In the genomic region with DNA sequence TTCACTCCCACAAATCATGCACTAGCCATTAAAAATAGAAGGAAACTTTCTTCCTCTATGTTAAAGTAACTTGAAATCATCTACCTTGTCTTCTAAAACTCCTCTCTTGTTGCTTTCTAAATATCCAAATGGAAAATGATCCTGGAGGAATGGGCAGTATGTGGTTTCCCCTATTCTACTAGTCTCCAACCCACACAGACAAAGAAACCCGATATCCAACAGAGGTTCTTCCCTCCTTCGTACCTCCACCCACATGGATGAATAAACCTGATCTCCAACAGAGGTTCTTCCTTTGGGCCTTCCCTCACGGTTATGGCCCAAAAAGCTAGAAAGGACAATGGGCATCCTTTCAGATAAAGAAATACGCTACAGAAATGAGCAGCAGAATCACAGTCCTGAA, we compare ENCODE assay signal across 1 cellular context.
TF ChIP-seq lines count a peak whose summit lies in the region.

No MANE protein-coding gene starts in this region.

TF ChIP-seq in WTC11, 78 proteins besides CTCF, POLR2A, EP300 and RAD21 (continued from another document):
- TF ChIP-seq, protein P1, sequence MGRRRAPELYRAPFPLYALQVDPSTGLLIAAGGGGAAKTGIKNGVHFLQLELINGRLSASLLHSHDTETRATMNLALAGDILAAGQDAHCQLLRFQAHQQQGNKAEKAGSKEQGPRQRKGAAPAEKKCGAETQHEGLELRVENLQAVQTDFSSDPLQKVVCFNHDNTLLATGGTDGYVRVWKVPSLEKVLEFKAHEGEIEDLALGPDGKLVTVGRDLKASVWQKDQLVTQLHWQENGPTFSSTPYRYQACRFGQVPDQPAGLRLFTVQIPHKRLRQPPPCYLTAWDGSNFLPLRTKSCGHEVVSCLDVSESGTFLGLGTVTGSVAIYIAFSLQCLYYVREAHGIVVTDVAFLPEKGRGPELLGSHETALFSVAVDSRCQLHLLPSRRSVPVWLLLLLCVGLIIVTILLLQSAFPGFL (CRISPR knock-in tag; IDR thresholded peaks at IDR 0.05; ENCODE audit: borderline replicate concordance): no peak
- no peak for TF ChIP-seq RELA (CRISPR knock-in tag; IDR thresholded peaks at IDR 0.05; ENCODE audit: borderline replicate concordance)
- TF ChIP-seq, protein P2, sequence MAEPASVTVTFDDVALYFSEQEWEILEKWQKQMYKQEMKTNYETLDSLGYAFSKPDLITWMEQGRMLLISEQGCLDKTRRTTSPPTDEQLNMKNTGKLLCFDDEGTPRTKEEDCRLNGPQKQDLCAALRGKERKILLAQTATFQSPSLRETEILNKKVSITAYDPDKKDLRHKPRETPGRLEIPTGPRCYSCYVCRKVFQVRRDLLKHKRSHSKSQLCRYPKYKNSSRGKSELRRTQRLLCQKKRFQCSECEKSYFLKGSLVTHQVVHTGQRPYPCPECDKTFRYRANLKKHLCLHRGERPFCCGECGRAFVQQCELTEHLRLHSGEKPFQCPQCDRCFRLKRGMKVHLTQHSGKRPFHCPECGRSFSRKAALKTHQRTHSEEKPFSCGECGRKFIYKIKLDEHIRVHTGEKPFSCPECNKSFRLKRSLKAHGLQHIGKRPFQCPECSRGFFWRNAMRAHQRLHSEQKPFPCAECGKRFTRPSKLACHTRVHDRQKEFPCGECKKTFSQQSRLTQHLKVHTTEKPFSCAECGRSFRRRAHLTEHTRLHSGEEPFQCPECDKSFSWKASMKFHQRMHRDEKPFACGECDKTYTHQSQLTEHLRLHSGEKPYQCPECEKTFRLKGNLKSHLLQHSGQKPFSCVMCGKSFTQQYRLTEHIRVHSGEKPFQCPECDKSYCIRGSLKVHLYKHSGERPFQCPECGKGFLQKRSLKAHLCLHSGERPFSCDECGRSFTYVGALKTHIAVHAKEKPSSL (CRISPR knock-in tag; conservative IDR thresholded peaks at IDR 0.05): no peak
- TF ChIP-seq, protein P3, sequence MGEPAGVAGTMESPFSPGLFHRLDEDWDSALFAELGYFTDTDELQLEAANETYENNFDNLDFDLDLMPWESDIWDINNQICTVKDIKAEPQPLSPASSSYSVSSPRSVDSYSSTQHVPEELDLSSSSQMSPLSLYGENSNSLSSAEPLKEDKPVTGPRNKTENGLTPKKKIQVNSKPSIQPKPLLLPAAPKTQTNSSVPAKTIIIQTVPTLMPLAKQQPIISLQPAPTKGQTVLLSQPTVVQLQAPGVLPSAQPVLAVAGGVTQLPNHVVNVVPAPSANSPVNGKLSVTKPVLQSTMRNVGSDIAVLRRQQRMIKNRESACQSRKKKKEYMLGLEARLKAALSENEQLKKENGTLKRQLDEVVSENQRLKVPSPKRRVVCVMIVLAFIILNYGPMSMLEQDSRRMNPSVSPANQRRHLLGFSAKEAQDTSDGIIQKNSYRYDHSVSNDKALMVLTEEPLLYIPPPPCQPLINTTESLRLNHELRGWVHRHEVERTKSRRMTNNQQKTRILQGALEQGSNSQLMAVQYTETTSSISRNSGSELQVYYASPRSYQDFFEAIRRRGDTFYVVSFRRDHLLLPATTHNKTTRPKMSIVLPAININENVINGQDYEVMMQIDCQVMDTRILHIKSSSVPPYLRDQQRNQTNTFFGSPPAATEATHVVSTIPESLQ (CRISPR knock-in tag; IDR thresholded peaks at IDR 0.05): no peak
- TF ChIP-seq MXD4 (CRISPR knock-in tag; IDR thresholded peaks at IDR 0.05; ENCODE audit: borderline replicate concordance): no peak
- no peak for TF ChIP-seq SOX15 (CRISPR knock-in tag; IDR thresholded peaks at IDR 0.05)
